Comparison of ENCODE assay signal across 10 cellular contexts in the genomic region with DNA sequence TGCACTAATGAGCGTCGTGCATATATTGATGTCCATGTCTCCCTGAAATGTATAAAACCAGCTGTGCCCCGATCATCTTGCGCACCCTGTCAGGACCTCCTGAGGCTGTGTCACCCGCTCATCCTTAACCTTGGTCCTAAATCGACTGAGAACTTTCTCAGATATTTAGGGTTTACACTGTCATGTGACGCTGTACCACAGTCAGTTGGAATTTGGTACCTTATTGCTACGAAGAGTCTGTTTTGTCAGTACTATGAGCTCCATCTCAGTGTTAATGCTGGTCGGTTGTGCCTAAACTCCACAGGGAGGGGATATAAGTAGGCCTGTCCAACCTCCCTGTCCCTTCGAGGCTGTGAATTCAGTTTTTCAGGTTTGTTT. TPM values are rescaled to one million over a fixed set of nuclear protein-coding genes. Genes with fewer than 3 reads are reported as not detected.
DNase-seq lines count a peak whose midpoint lies in the region; TF ChIP-seq lines count a peak whose summit lies in the region.
"Had no signal": no experiment of that assay in that cellular context is flagged by ENCODE, and none has a peak within 500 bp of the region (broad histone marks: within the 10 kb centered on the region; RNA-seq: fewer than 3 reads in every experiment).

No MANE protein-coding gene starts in this region.

- H3K9me3 Mint-ChIP-seq in activated naive CD4-positive, alpha-beta T cell treated with anti-CD3 and anti-CD28 coated beads for 36 hours, result no peaks in the 10 kb centered on the region

- intact Hi-C loops in activated naive CD4-positive, alpha-beta T cell treated with anti-CD3 and anti-CD28 coated beads for 36 hours (cut with micrococcal nuclease), result loop anchor here (1.0 to 10.0 kb wide), 5 partner anchors 15 to 419 kb away; partner anchors contain the start of gene IFITM3

- DNase-seq in activated naive CD4-positive, alpha-beta T cell treated with anti-CD3 and anti-CD28 coated beads for 36 hours, result no peak
- DNase-seq in activated naive CD4-positive, alpha-beta T cell (lab: John Stamatoyannopoulos, UW), result no peak
- no peak for DNase-seq in HPDE6-E6E7 (ENCODE audit: extremely low spot score)
- no peak for DNase-seq in Peyer's patch
- DNase-seq: activated CD8-positive, alpha-beta memory T cell treated with anti-CD3 and anti-CD28 coated beads, Interleukin-2, amount 50 U/mL, for 4 hours; NCI-H2081 treated with DMSO at 0.1 percent for 48 hours; T1000 had no signal

- H3K9ac ChIP-seq in iPS-15b (ENCODE audit: low read depth, low read length) (peak overlapping the region; percentile 17), stomach smooth muscle (ENCODE audit: low read length in 2 of 2) (no peak overlapping the region)

- peak overlapping the region; percentile 43 for H3K27ac Mint-ChIP-seq in activated naive CD4-positive, alpha-beta T cell treated with anti-CD3 and anti-CD28 coated beads for 36 hours

- TF ChIP-seq POLR2A in Peyer's patch (IDR thresholded peaks at IDR 0.05), result no peak

- no peak for TF ChIP-seq CTCF in Peyer's patch (IDR thresholded peaks at IDR 0.05)

- H3K27ac ChIP-seq in stomach smooth muscle (ENCODE audit: low read length) (peak overlapping the region; percentile 84), Peyer's patch (peak overlapping the region in 2 of 4 donors; percentile 13 to 45)

- H3K4me3 Mint-ChIP-seq in activated naive CD4-positive, alpha-beta T cell treated with anti-CD3 and anti-CD28 coated beads for 36 hours, result no peak overlapping the region

- H3K4me1 ChIP-seq in iPS-15b (ENCODE audit: control insufficient read depth, insufficient read depth, low read length) (peaks cover 35% of the 10 kb centered on the region), stomach smooth muscle (ENCODE audit: control insufficient read depth, insufficient read depth, low read length) (peaks cover 20% of the 10 kb centered on the region), Peyer's patch (peaks cover 0 to 22% (median 1%) of the 10 kb centered on the region in 4 donors)

- H3K9me3 ChIP-seq in iPS-15b (ENCODE audit: control insufficient read depth, insufficient read depth, low read length) (no peaks in the 10 kb centered on the region), stomach smooth muscle (ENCODE audit: control insufficient read depth in 2 of 2, low read length in 2 of 2) (no peaks in the 10 kb centered on the region), Peyer's patch (no peaks in the 10 kb centered on the region)

- H3K27me3 ChIP-seq in iPS-15b (ENCODE audit: control insufficient read depth, insufficient read depth, low read length) (no peaks in the 10 kb centered on the region), stomach smooth muscle (ENCODE audit: control insufficient read depth in 1 of 2, insufficient read depth in 2 of 2, low read length in 2 of 2) (no peaks in the 10 kb centered on the region), Peyer's patch (no peaks in the 10 kb centered on the region)

- CTCF ChIA-PET in activated naive CD4-positive, alpha-beta T cell treated with anti-CD3 and anti-CD28 coated beads for 36 hours (lab: Charles Lee), result interaction anchor here (0.6 to 5.6 kb wide), 19 partner anchors 10 to 215 kb away, joined by 3 to 81 read pairs (median 6); partner anchors contain the start of gene PGGHG

- H3K36me3 Mint-ChIP-seq in activated naive CD4-positive, alpha-beta T cell treated with anti-CD3 and anti-CD28 coated beads for 36 hours (ENCODE audit: low read depth), result peaks cover 20% of the 10 kb centered on the region

- H3K4me1 Mint-ChIP-seq in activated naive CD4-positive, alpha-beta T cell treated with anti-CD3 and anti-CD28 coated beads for 36 hours (ENCODE audit: low read depth), result peaks cover 33% of the 10 kb centered on the region

- H3K4me3 ChIP-seq in iPS-15b (ENCODE audit: low read depth, low read length) (peak overlapping the region; percentile 1), stomach smooth muscle (ENCODE audit: low read length in 2 of 2) (no peak overlapping the region), Peyer's patch (no peak overlapping the region)

- H3K36me3 ChIP-seq in iPS-15b (ENCODE audit: control insufficient read depth, insufficient read depth, low read length) (no peaks in the 10 kb centered on the region), stomach smooth muscle (ENCODE audit: control insufficient read depth in 2 of 2, insufficient read depth in 2 of 2, low read length in 2 of 2) (no peaks in the 10 kb centered on the region), Peyer's patch (no peaks in the 10 kb centered on the region)

- peaks cover 3% of the 10 kb centered on the region for H3K27me3 Mint-ChIP-seq in activated naive CD4-positive, alpha-beta T cell treated with anti-CD3 and anti-CD28 coated beads for 36 hours (ENCODE audit: low read depth)

RNA-seq across cellular contexts. Expression of gene IFITM2, which starts 1.8 kb away (rescaled TPM):
- 100 to 1,000 TPM; 760 to 802 TPM for total RNA-seq in activated naive CD4-positive, alpha-beta T cell treated with anti-CD3 and anti-CD28 coated beads for 36 hours
- total RNA-seq in Peyer's patch, result 10 to 100 TPM; 15.6 to 98.2 (median 46.0) TPM

RNA-seq across cellular contexts. Expression of gene IFITM5, which starts 6.5 kb away (rescaled TPM):
- not detected for total RNA-seq in activated naive CD4-positive, alpha-beta T cell treated with anti-CD3 and anti-CD28 coated beads for 36 hours
- not detected for total RNA-seq in Peyer's patch
- total RNA-seq: A673 had no signal

RNA-seq across cellular contexts. Expression of gene IFITM1, which starts 8.0 kb away (rescaled TPM):
- total RNA-seq in activated naive CD4-positive, alpha-beta T cell treated with anti-CD3 and anti-CD28 coated beads for 36 hours, result 100 to 1,000 TPM; 359 to 378 TPM
- 100 to 1,000 TPM in 2 of 4 donors, 10 to 100 TPM in 2; 45.9 to 141 (median 89.6) TPM for total RNA-seq in Peyer's patch

RNA-seq across cellular contexts. Expression of gene IFITM3, which starts 14.8 kb away (rescaled TPM):
- 10 to 100 TPM; 54.5 to 56.6 TPM for total RNA-seq in activated naive CD4-positive, alpha-beta T cell treated with anti-CD3 and anti-CD28 coated beads for 36 hours
- 100 to 1,000 TPM in 1 of 4 donors, 10 to 100 TPM in 3; 30.6 to 200 (median 84.7) TPM for total RNA-seq in Peyer's patch

RNA-seq across cellular contexts. Expression of gene PGGHG, which starts 16.9 kb away (rescaled TPM):
- 100 to 1,000 TPM in 1 of 2 experiments, 10 to 100 TPM in 1; 99.6 to 101 TPM for total RNA-seq in activated naive CD4-positive, alpha-beta T cell treated with anti-CD3 and anti-CD28 coated beads for 36 hours
- total RNA-seq in Peyer's patch, result 100 to 1,000 TPM in 3 of 4 donors, 10 to 100 TPM in 1; 94.2 to 385 (median 317) TPM

Comparison
In these comparisons a context has a peak if more than half of its experiments do, and no peak if none do; other contexts are left out.
1. RNA of gene IFITM2, which starts 1.8 kb away (total RNA-seq): 760 to 802 TPM in activated naive CD4-positive, alpha-beta T cell treated with anti-CD3 and anti-CD28 coated beads for 36 hours; 15.6 to 98.2 TPM in Peyer's patch; every median in the first group is over 4 times any median in the second.